1 cellular context compared by ENCODE assay signal in genomic region chr12:111368684-111369495, GRCh38.
TF ChIP-seq lines count a peak whose summit lies in the region.

Gene PHETA1, minus strand, starts transcription at chr12:111369095. Its CDS starts 5,668 bp downstream, at chr12:111363427.

TF ChIP-seq in HepG2, 621 proteins besides CTCF, POLR2A, EP300 and RAD21 (continued from another document and continues in another):
- TF ChIP-seq ARID3A (IDR thresholded peaks at IDR 0.05; ENCODE audit: low read depth, low read length) (no peak), ZNF639 (CRISPR knock-in tag; conservative IDR thresholded peaks at IDR 0.05) (peak; percentile 60; the same call in 1 of the 2 replicates), ZNF225 (CRISPR knock-in tag; IDR thresholded peaks at IDR 0.05) (peak; percentile 46; the same call in 1 of the 2 replicates), KLF9 (CRISPR knock-in tag; IDR thresholded peaks at IDR 0.05; ENCODE audit: low read depth) (no peak), GABPB1 (CRISPR knock-in tag; IDR thresholded peaks at IDR 0.05) (peak; percentile 78), SRY (CRISPR knock-in tag; IDR thresholded peaks at IDR 0.05) (0 out of 2 replicates have a peak, but pooled peaks have one; percentile 80), ZNF766 (CRISPR knock-in tag; IDR thresholded peaks at IDR 0.05; ENCODE audit: borderline replicate concordance) (peak; percentile 77; the same call in 1 of the 2 replicates), MEIS2 (CRISPR knock-in tag; IDR thresholded peaks at IDR 0.05) (peak; percentile 84), AGO2 (optimal IDR thresholded peaks at IDR 0.05; ENCODE audit: low read depth, low read length) (peak; percentile 67), ZBTB40 (IDR thresholded peaks at IDR 0.05) (no peak), ZBTB40 (CRISPR knock-in tag; IDR thresholded peaks at IDR 0.05) (peak; percentile 11; the same call in 1 of the 2 replicates), ZGPAT (CRISPR knock-in tag; IDR thresholded peaks at IDR 0.05) (peak; percentile 34; the same call in 1 of the 2 replicates), SP2 (CRISPR knock-in tag; IDR thresholded peaks at IDR 0.05) (peak; percentile 85), ARID2 (CRISPR knock-in tag; IDR thresholded peaks at IDR 0.05; ENCODE audit: borderline replicate concordance) (0 out of 2 replicates have a peak, but pooled peaks have one; percentile 65), CREM (IDR thresholded peaks at IDR 0.05) (peak; percentile 25; the same call in 1 of the 2 replicates), CREM (CRISPR knock-in tag; IDR thresholded peaks at IDR 0.05) (no peak), ZNF30 (CRISPR knock-in tag; IDR thresholded peaks at IDR 0.05) (peak; percentile 29; the same call in 1 of the 2 replicates), ZFP36L1 (CRISPR knock-in tag; IDR thresholded peaks at IDR 0.05) (no peak), ZNF562 (CRISPR knock-in tag; IDR thresholded peaks at IDR 0.05; ENCODE audit: borderline replicate concordance) (no peak), SAP130 (CRISPR knock-in tag; IDR thresholded peaks at IDR 0.05; ENCODE audit: low read depth) (peak; percentile 83), RFX3 (CRISPR knock-in tag; IDR thresholded peaks at IDR 0.05) (no peak), TAF1 (CRISPR knock-in tag; IDR thresholded peaks at IDR 0.05) (peak; percentile 75)
- TF ChIP-seq, protein P1, sequence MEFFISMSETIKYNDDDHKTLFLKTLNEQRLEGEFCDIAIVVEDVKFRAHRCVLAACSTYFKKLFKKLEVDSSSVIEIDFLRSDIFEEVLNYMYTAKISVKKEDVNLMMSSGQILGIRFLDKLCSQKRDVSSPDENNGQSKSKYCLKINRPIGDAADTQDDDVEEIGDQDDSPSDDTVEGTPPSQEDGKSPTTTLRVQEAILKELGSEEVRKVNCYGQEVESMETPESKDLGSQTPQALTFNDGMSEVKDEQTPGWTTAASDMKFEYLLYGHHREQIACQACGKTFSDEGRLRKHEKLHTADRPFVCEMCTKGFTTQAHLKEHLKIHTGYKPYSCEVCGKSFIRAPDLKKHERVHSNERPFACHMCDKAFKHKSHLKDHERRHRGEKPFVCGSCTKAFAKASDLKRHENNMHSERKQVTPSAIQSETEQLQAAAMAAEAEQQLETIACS (CRISPR knock-in tag; IDR thresholded peaks at IDR 0.05), result peak; percentile 55; the same call in 1 of the 2 replicates
- TF ChIP-seq, protein P2, sequence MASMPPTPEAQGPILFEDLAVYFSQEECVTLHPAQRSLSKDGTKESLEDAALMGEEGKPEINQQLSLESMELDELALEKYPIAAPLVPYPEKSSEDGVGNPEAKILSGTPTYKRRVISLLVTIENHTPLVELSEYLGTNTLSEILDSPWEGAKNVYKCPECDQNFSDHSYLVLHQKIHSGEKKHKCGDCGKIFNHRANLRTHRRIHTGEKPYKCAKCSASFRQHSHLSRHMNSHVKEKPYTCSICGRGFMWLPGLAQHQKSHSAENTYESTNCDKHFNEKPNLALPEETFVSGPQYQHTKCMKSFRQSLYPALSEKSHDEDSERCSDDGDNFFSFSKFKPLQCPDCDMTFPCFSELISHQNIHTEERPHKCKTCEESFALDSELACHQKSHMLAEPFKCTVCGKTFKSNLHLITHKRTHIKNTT (CRISPR knock-in tag; IDR thresholded peaks at IDR 0.05), result no peak
- TF ChIP-seq, protein P3, sequence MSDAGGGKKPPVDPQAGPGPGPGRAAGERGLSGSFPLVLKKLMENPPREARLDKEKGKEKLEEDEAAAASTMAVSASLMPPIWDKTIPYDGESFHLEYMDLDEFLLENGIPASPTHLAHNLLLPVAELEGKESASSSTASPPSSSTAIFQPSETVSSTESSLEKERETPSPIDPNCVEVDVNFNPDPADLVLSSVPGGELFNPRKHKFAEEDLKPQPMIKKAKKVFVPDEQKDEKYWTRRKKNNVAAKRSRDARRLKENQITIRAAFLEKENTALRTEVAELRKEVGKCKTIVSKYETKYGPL (CRISPR knock-in tag; IDR thresholded peaks at IDR 0.05), result no peak
- TF ChIP-seq, protein P4, sequence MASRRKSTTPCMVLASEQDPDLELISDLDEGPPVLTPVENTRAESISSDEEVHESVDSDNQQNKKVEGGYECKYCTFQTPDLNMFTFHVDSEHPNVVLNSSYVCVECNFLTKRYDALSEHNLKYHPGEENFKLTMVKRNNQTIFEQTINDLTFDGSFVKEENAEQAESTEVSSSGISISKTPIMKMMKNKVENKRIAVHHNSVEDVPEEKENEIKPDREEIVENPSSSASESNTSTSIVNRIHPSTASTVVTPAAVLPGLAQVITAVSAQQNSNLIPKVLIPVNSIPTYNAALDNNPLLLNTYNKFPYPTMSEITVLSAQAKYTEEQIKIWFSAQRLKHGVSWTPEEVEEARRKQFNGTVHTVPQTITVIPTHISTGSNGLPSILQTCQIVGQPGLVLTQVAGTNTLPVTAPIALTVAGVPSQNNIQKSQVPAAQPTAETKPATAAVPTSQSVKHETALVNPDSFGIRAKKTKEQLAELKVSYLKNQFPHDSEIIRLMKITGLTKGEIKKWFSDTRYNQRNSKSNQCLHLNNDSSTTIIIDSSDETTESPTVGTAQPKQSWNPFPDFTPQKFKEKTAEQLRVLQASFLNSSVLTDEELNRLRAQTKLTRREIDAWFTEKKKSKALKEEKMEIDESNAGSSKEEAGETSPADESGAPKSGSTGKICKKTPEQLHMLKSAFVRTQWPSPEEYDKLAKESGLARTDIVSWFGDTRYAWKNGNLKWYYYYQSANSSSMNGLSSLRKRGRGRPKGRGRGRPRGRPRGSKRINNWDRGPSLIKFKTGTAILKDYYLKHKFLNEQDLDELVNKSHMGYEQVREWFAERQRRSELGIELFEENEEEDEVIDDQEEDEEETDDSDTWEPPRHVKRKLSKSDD (CRISPR knock-in tag; IDR thresholded peaks at IDR 0.05; ENCODE audit: low read depth), result 0 out of 2 replicates have a peak, but pooled peaks have one; percentile 30
- TF ChIP-seq, protein P5, sequence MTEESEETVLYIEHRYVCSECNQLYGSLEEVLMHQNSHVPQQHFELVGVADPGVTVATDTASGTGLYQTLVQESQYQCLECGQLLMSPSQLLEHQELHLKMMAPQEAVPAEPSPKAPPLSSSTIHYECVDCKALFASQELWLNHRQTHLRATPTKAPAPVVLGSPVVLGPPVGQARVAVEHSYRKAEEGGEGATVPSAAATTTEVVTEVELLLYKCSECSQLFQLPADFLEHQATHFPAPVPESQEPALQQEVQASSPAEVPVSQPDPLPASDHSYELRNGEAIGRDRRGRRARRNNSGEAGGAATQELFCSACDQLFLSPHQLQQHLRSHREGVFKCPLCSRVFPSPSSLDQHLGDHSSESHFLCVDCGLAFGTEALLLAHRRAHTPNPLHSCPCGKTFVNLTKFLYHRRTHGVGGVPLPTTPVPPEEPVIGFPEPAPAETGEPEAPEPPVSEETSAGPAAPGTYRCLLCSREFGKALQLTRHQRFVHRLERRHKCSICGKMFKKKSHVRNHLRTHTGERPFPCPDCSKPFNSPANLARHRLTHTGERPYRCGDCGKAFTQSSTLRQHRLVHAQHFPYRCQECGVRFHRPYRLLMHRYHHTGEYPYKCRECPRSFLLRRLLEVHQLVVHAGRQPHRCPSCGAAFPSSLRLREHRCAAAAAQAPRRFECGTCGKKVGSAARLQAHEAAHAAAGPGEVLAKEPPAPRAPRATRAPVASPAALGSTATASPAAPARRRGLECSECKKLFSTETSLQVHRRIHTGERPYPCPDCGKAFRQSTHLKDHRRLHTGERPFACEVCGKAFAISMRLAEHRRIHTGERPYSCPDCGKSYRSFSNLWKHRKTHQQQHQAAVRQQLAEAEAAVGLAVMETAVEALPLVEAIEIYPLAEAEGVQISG (CRISPR knock-in tag; IDR thresholded peaks at IDR 0.05), result peak; percentile 57
